10 cellular contexts compared by ENCODE assay signal in the genomic region with DNA sequence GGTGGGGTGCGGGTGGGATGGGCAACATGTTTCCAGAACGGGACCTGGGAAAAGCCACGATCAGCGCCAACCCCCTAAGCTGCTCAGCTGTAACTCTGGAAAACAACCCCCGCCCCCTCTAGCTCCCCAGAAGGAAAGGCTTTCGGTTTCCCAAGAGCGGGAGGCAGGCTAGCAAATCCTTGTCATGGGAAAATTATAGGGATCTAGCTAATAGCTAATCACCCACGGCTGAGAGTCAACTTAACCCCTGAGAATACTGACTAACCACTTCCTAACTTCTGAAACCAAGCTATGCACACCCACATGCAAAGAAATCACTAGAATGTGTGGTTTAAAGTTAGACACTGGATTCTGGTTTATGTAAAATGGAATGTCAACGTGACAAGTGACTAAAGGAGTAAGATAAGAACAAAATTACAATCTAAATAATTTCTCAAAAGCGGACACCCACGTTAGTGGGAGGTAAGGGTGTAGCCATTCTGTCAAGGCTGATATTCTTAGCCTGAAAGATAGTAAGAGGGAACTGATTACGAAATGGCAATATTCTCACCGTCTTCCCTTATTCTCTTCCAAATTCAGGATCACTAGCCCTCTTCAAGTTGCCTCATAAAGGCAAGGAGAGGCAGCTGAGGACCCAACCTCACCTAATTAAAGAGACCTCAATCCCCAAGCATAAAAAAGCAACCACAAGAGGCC. TPM values are rescaled to one million over a fixed set of nuclear protein-coding genes. Genes with fewer than 3 reads are reported as not detected.
DNase-seq lines count a peak whose midpoint lies in the region; ATAC-seq and TF ChIP-seq lines count a peak whose summit lies in the region.
"Had no signal": no experiment of that assay in that cellular context is flagged by ENCODE, and none has a peak within 500 bp of the region (broad histone marks: within the 10 kb centered on the region; RNA-seq: fewer than 3 reads in every experiment).

No MANE protein-coding gene starts in this region.

- H3K27ac ChIP-seq in foreskin keratinocyte (peak overlapping the region; percentile 78), sigmoid colon (peak overlapping the region; percentile 55 to 87 (median 83))

- H3K27me3 ChIP-seq in foreskin keratinocyte = no peaks in the 10 kb centered on the region
- no peaks in the 10 kb centered on the region for H3K27me3 ChIP-seq in sigmoid colon

- 65 to 72% methylated on average over 13 of the region's 13 CpGs for WGBS in sigmoid colon, 2 donors

- DNase-seq in EL (peak; percentile 59), OCI-M1 (lab: John Stamatoyannopoulos, UW) (peak; percentile 22), foreskin keratinocyte (no peak), sigmoid colon (peak; percentile 88), epidermal melanocyte (ENCODE audit: insufficient read length, low spot score) (no peak), retina (no peak), UCSD-AML1 (lab: John Stamatoyannopoulos, UW; ENCODE audit: unreplicated experiment) (no peak)
- DNase-seq: GF-D8; stimulated activated CD4-positive, alpha-beta T cell treated with anti-CD3 and anti-CD28 coated beads, Interleukin-4, amount 100 ng/mL, for 4 hours had no signal

- ATAC-seq in foreskin keratinocyte (no peak), HG02870 (IDR thresholded peaks at IDR 0.05; ENCODE audit: unreplicated experiment) (no peak)

- no peak for TF ChIP-seq POLR2A in sigmoid colon (IDR thresholded peaks at IDR 0.05)

- no peak for TF ChIP-seq EP300 in sigmoid colon (IDR thresholded peaks at IDR 0.05)

- peak overlapping the region; percentile 13 to 40 (median 34) for H3K4me3 ChIP-seq in sigmoid colon

- peaks cover 12 to 71% (median 27%) of the 10 kb centered on the region in 4 donors for H3K36me3 ChIP-seq in sigmoid colon

- TF ChIP-seq CTCF in foreskin keratinocyte (conservative IDR thresholded peaks at IDR 0.05) (no peak), sigmoid colon (IDR thresholded peaks at IDR 0.05) (no peak)

- intact Hi-C loops in sigmoid colon (cut with DNase I) = loop anchor here (2.0 to 5.0 kb wide), 2 partner anchors 17 to 181 kb away; no protein-coding TSS in a partner anchor

- H3K4me1 ChIP-seq in foreskin keratinocyte = peaks cover 39% of the 10 kb centered on the region
- peaks cover 0 to 80% (median 75%) of the 10 kb centered on the region in 4 donors for H3K4me1 ChIP-seq in sigmoid colon

- H3K9me3 ChIP-seq in sigmoid colon = no peaks in the 10 kb centered on the region

RNA-seq across cellular contexts. Expression of gene JAG1, which starts 20.1 kb away (rescaled TPM):
- total RNA-seq in foreskin keratinocyte = 150 and 236 TPM in 2 replicates
- 29.9 and 36.7 TPM in 2 replicates for polyA plus RNA-seq in foreskin keratinocyte
- 10 to 100 TPM; 29.9 to 76.4 (median 53.1) TPM for total RNA-seq in sigmoid colon
- polyA plus RNA-seq in sigmoid colon = 10 to 100 TPM in 1 of 3 donors, 1 to 10 TPM in 2; 3.9 to 32.4 (median 4.2) TPM

Comparison
In these comparisons a context has a peak if more than half of its experiments do, and no peak if none do; other contexts are left out.
1. DNase-seq: peak in EL (single experiment), OCI-M1 (single experiment) and sigmoid colon (single experiment); none in foreskin keratinocyte (0 of 2), epidermal melanocyte (single experiment), retina (single experiment) and UCSD-AML1 (single experiment).